Comparison of ENCODE assay signal across 10 cellular contexts in the genomic region with DNA sequence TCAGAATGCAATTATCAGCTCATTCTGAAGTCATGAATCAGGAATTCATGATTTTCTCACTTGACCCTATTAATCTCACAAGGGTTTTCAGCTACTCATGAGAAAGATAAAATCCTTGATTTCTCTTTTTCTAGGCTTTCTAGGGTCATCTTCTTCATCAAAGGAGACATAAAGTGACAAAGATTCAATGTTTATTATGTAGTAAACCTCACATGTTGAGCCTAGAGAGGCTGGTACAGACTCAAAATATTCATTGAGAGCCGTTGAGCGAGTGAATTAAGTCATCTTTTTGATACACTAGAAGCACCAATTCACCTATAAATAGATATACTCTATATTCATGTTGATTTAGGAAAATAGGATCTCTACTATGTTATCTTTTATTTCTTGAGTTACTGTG.
A peak's percentile ranks its signal among the peaks of the same experiment; 100 is the strongest.
DNase-seq lines count a peak whose midpoint lies in the region; ATAC-seq and TF ChIP-seq lines count a peak whose summit lies in the region.
"Had no signal": no experiment of that assay in that cellular context is flagged by ENCODE, and none has a peak within 500 bp of the region (broad histone marks: within the 10 kb centered on the region; RNA-seq: fewer than 3 reads in every experiment).

No MANE protein-coding gene starts in this region.

- peak overlapping the region in 1 of 5 donors; percentile 13 for H3K9ac ChIP-seq in subcutaneous abdominal adipose tissue (ENCODE audit: low read length in 5 of 5)

- peaks cover 8 to 32% (median 31%) of the 10 kb centered on the region in 5 donors for H3K4me1 ChIP-seq in subcutaneous abdominal adipose tissue (ENCODE audit: control insufficient read depth in 5 of 5, insufficient read depth in 5 of 5, low read length in 5 of 5)

- H3K9me3 Mint-ChIP-seq in activated T-cell treated with anti-CD3 and anti-CD28 coated beads, Interleukin-2, amount 50 U/mL, for 72 hours: no peaks in the 10 kb centered on the region
- no peaks in the 10 kb centered on the region for H3K9me3 Mint-ChIP-seq in activated T-cell treated with anti-CD3 and anti-CD28 coated beads, Interleukin-2, amount 50 U/mL, for 4 hours
- H3K9me3 Mint-ChIP-seq in glutamatergic neuron (ENCODE audit: unreplicated experiment): peaks cover 13% of the 10 kb centered on the region
- H3K9me3 Mint-ChIP-seq: dendritic cell treated with granulocyte-macrophage colony-stimulating factor and Interleukin-4, amounts not matched to agents 40 ng/mL and 50 ng/mL, for 4 days had no signal

- peaks cover 11 to 49% of the 10 kb centered on the region in 2 donors for H3K36me3 Mint-ChIP-seq in activated T-cell treated with anti-CD3 and anti-CD28 coated beads, Interleukin-2, amount 50 U/mL, for 72 hours (ENCODE audit: insufficient read depth in 2 of 2)
- H3K36me3 Mint-ChIP-seq in activated T-cell treated with anti-CD3 and anti-CD28 coated beads, Interleukin-2, amount 50 U/mL, for 4 hours (ENCODE audit: insufficient read depth): peaks cover 64% of the 10 kb centered on the region
- H3K36me3 Mint-ChIP-seq in glutamatergic neuron (ENCODE audit: unreplicated experiment): no peaks in the 10 kb centered on the region

- peaks cover 0 to 29% (median 23%) of the 10 kb centered on the region in 5 donors for H3K36me3 ChIP-seq in subcutaneous abdominal adipose tissue (ENCODE audit: control insufficient read depth in 5 of 5, insufficient read depth in 5 of 5, low read length in 5 of 5)

- no peaks in the 10 kb centered on the region for H3K27me3 ChIP-seq in subcutaneous abdominal adipose tissue (ENCODE audit: control insufficient read depth in 5 of 5, insufficient read depth in 4 of 5, low read length in 5 of 5)

- TF ChIP-seq CTCF in VCaP (conservative IDR thresholded peaks at IDR 0.05) (no peak), glutamatergic neuron (IDR thresholded peaks at IDR 0.05; ENCODE audit: partially characterized antibody, unreplicated experiment) (no peak)

- H3K4me1 Mint-ChIP-seq in activated T-cell treated with anti-CD3 and anti-CD28 coated beads, Interleukin-2, amount 50 U/mL, for 72 hours (ENCODE audit: low read depth): peaks cover 67% of the 10 kb centered on the region
- peaks cover 67% of the 10 kb centered on the region for H3K4me1 Mint-ChIP-seq in activated T-cell treated with anti-CD3 and anti-CD28 coated beads, Interleukin-2, amount 50 U/mL, for 4 hours (ENCODE audit: low read depth)
- peaks cover 47% of the 10 kb centered on the region for H3K4me1 Mint-ChIP-seq in glutamatergic neuron (ENCODE audit: low read depth, unreplicated experiment)

- no peaks in the 10 kb centered on the region for H3K9me3 ChIP-seq in subcutaneous abdominal adipose tissue (ENCODE audit: control insufficient read depth in 5 of 5, low read length in 5 of 5)

- no peak overlapping the region for H3K4me3 Mint-ChIP-seq in activated T-cell treated with anti-CD3 and anti-CD28 coated beads, Interleukin-2, amount 50 U/mL, for 72 hours
- H3K4me3 Mint-ChIP-seq in activated T-cell treated with anti-CD3 and anti-CD28 coated beads, Interleukin-2, amount 50 U/mL, for 4 hours: no peak overlapping the region
- H3K4me3 Mint-ChIP-seq in glutamatergic neuron (ENCODE audit: unreplicated experiment): peak overlapping the region; percentile 60
- H3K4me3 Mint-ChIP-seq: dendritic cell treated with granulocyte-macrophage colony-stimulating factor and Interleukin-4, amounts not matched to agents 40 ng/mL and 50 ng/mL, for 4 days had no signal

- no peaks in the 10 kb centered on the region for H3K27me3 Mint-ChIP-seq in activated T-cell treated with anti-CD3 and anti-CD28 coated beads, Interleukin-2, amount 50 U/mL, for 72 hours (ENCODE audit: low read depth)
- H3K27me3 Mint-ChIP-seq in activated T-cell treated with anti-CD3 and anti-CD28 coated beads, Interleukin-2, amount 50 U/mL, for 4 hours (ENCODE audit: low read depth): no peaks in the 10 kb centered on the region
- peaks cover 3% of the 10 kb centered on the region for H3K27me3 Mint-ChIP-seq in glutamatergic neuron (ENCODE audit: unreplicated experiment)
- H3K27me3 Mint-ChIP-seq: dendritic cell treated with granulocyte-macrophage colony-stimulating factor and Interleukin-4, amounts not matched to agents 40 ng/mL and 50 ng/mL, for 4 days had no signal

- DNase-seq in activated T-cell treated with anti-CD3 and anti-CD28 coated beads, Interleukin-2, amount 50 U/mL, for 72 hours: no peak
- no peak for DNase-seq in activated T-cell treated with anti-CD3 and anti-CD28 coated beads, Interleukin-2, amount 50 U/mL, for 4 hours
- DNase-seq in glutamatergic neuron (no peak), D341Med (ENCODE audit: low spot score) (no peak), SKM-1 (lab: John Stamatoyannopoulos, UW; ENCODE audit: unreplicated experiment) (no peak)

- peak overlapping the region; percentile 86 for H3K27ac Mint-ChIP-seq in activated T-cell treated with anti-CD3 and anti-CD28 coated beads, Interleukin-2, amount 50 U/mL, for 72 hours
- H3K27ac Mint-ChIP-seq in glutamatergic neuron (ENCODE audit: unreplicated experiment): peak overlapping the region; percentile 95
- H3K27ac Mint-ChIP-seq: dendritic cell treated with granulocyte-macrophage colony-stimulating factor and Interleukin-4, amounts not matched to agents 40 ng/mL and 50 ng/mL, for 4 days had no signal

- peak overlapping the region; percentile 31; the same call in 1 of the 2 replicates for H3K27ac ChIP-seq in VCaP
- H3K27ac ChIP-seq in subcutaneous abdominal adipose tissue (ENCODE audit: low read depth, low read length): peak overlapping the region; percentile 59
- H3K27ac ChIP-seq: C4-2B had no signal

- no peak overlapping the region for H3K4me3 ChIP-seq in subcutaneous abdominal adipose tissue (ENCODE audit: low read depth in 1 of 5, low read length in 5 of 5)

- no peak for ATAC-seq in activated T-cell treated with anti-CD3 and anti-CD28 coated beads, Interleukin-2, amount 50 U/mL, for 72 hours (replicated peaks in 1 of 2)
- no peak for ATAC-seq in activated T-cell treated with anti-CD3 and anti-CD28 coated beads, Interleukin-2, amount 50 U/mL, for 4 hours
- ATAC-seq in HG02623 (IDR thresholded peaks at IDR 0.05; ENCODE audit: unreplicated experiment): no peak
